In the genomic region with DNA sequence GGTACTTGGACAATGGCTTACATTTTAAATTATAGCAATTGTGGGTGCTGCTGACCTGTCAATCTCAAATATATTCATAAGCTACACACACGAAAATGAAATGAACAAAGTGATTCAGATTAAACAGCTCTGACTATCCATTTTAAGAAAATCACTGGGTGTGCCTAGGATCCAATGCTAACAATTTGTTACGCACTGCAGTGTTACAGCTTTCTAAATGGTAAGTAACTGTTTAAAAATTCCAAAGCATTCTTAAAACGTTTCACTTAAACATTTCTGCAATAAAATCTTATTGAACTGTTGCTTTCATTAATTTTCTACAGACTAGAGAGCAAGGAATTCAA, we compare ENCODE assay signal across 23 cellular contexts. TPM values are rescaled to one million over a fixed set of nuclear protein-coding genes. Genes with fewer than 3 reads are reported as not detected.
DNase-seq lines count a peak whose midpoint lies in the region; ATAC-seq and TF ChIP-seq lines count a peak whose summit lies in the region.
"Had no signal": no experiment of that assay in that cellular context is flagged by ENCODE, and none has a peak within 500 bp of the region (broad histone marks: within the 10 kb centered on the region; RNA-seq: fewer than 3 reads in every experiment).

No MANE protein-coding gene starts in this region.

- TF ChIP-seq CTCF in dorsolateral prefrontal cortex (IDR thresholded peaks at IDR 0.05 in 54 of 56, conservative IDR thresholded peaks at IDR 0.05 in 2 of 56; ENCODE audit: low read depth in 1 of 56, partially characterized antibody in 56 of 56) (no peak), psoas muscle (IDR thresholded peaks at IDR 0.05) (no peak)

- H3K4me1 ChIP-seq in muscle layer of colon (ENCODE audit: insufficient read depth, low read length), result peaks cover 51% of the 10 kb centered on the region
- H3K4me1 ChIP-seq in psoas muscle, result no peaks in the 10 kb centered on the region
- H3K4me1 ChIP-seq: BLaER1 had no signal

- H3K36me3 ChIP-seq in muscle layer of colon (ENCODE audit: insufficient read depth, low read length) (peaks cover 4% of the 10 kb centered on the region), psoas muscle (ENCODE audit: insufficient read depth in 1 of 2, low read depth in 1 of 2) (no peaks in the 10 kb centered on the region)
- H3K36me3 ChIP-seq: BLaER1 had no signal

- H3K27me3 ChIP-seq in dorsolateral prefrontal cortex (no peaks in the 10 kb centered on the region), muscle layer of colon (ENCODE audit: control insufficient read depth in 1 of 2, insufficient read depth in 2 of 2, low read length in 2 of 2) (no peaks in the 10 kb centered on the region), psoas muscle (ENCODE audit: insufficient read depth in 3 of 3, low read length in 2 of 3) (no peaks in the 10 kb centered on the region)
- H3K27me3 ChIP-seq: BLaER1 had no signal

- H3K4me3 ChIP-seq in dorsolateral prefrontal cortex, result peak overlapping the region in 32 of 59 donors; percentile 3 to 40 (median 16)
- peak overlapping the region in 1 of 2 donors; percentile 35 for H3K4me3 ChIP-seq in muscle layer of colon (ENCODE audit: low read depth in 1 of 2, low read length in 2 of 2)
- no peak overlapping the region for H3K4me3 ChIP-seq in psoas muscle
- H3K4me3 ChIP-seq: BLaER1, GM23338 had no signal

- no peak for ATAC-seq in psoas muscle
- ATAC-seq in HG02884 (IDR thresholded peaks at IDR 0.05; ENCODE audit: unreplicated experiment), result no peak
- ATAC-seq: GM23338 had no signal

- WGBS in psoas muscle, 3 donors, result 30 to 38% (median 30%) methylated on average over 3 of the region's 3 CpGs

- no peaks in the 10 kb centered on the region for H3K9me3 ChIP-seq in muscle layer of colon (ENCODE audit: low read length)
- H3K9me3 ChIP-seq in psoas muscle, result no peaks in the 10 kb centered on the region
- H3K9me3 ChIP-seq: BLaER1 had no signal

- H3K9ac ChIP-seq in muscle layer of colon (ENCODE audit: low read length), result peak overlapping the region; percentile 28
- H3K9ac ChIP-seq: BLaER1 had no signal

- DNase-seq in NCI-H2227 (lab: John Stamatoyannopoulos, UW; ENCODE audit: unreplicated experiment) (peak; percentile 75), dorsolateral prefrontal cortex (no peak), superior temporal gyrus (ENCODE audit: extremely low spot score) (peak; percentile 61), NOMO-1 (lab: John Stamatoyannopoulos, UW; ENCODE audit: unreplicated experiment in 2 of 2) (no peak), psoas muscle (no peak), NOMO-1 treated with DMSO at 0.1 percent for 48 hours (lab: John Stamatoyannopoulos, UW; ENCODE audit: unreplicated experiment) (no peak)
- DNase-seq: ACHN; activated CD4-positive, alpha-beta T cell treated with anti-CD3 and anti-CD28 coated beads for 4 hours; activated naive CD4-positive, alpha-beta T cell treated with anti-CD3 and anti-CD28 coated beads, Interleukin-2, amount 50 U/mL, for 16 hours; MV-4-11; NCI-H1694; NCI-H748 treated with DMSO at 0.1 percent for 48 hours; nephron progenitor cell; posterior cingulate gyrus; SHP77 treated with DMSO at 0.1 percent for 48 hours; stimulated activated CD4-positive, alpha-beta T cell treated with anti-CD3 and anti-CD28 coated beads, Interleukin-4, amount 100 ng/mL, for 24 hours; stimulated activated naive CD4-positive, alpha-beta T cell treated with Interleukin-2 at 50 U/mL for 16 hours had no signal

- intact Hi-C loops in dorsolateral prefrontal cortex (cut with DNase I) (no loop called here), psoas muscle (cut with DNase I) (no loop called here)

- H3K27ac ChIP-seq in dorsolateral prefrontal cortex (peak overlapping the region in 58 of 59 donors; percentile 14 to 90 (median 75)), muscle layer of colon (ENCODE audit: low read depth, low read length) (peak overlapping the region; percentile 73), psoas muscle (no peak overlapping the region)
- H3K27ac ChIP-seq: BLaER1 had no signal

RNA-seq across cellular contexts. Expression of a gene that starts 18.9 kb away (rescaled TPM):
- total RNA-seq in dorsolateral prefrontal cortex (100 to 1,000 TPM; 136 to 490 (median 292) TPM), psoas muscle (1 to 10 TPM in 2 of 4 donors, under 1 TPM in 2; 0.10 to 2.8 (median 1.3) TPM)
- polyA plus RNA-seq in psoas muscle, result 1 to 10 TPM in 1 of 3 donors, under 1 TPM in 2; 0.17 to 1.4 (median 0.51) TPM
- total RNA-seq: glomerular endothelial cell; T-helper 1 cell treated with Interleukin-12 subunit alpha and Interleukin-12 subunit beta and Interleukin-4 antibody, amounts not matched to agents 30 ng/mL and 1 ng/mL, for 36 hours had no signal

Comparison
In these comparisons a context has a peak if more than half of its experiments do, and no peak if none do; other contexts are left out.
1. DNase-seq: peak in NCI-H2227 (single experiment) and superior temporal gyrus (single experiment); none in dorsolateral prefrontal cortex (0 of 10), NOMO-1 (0 of 2), psoas muscle (0 of 2) and NOMO-1 treated with DMSO at 0.1 percent for 48 hours (single experiment).
2. RNA of a gene that starts 18.9 kb away (total RNA-seq): 136 to 490 TPM in dorsolateral prefrontal cortex; 0.10 to 2.8 TPM in psoas muscle; every median in the first group is over 10 times any median in the second.